2 cellular contexts compared by ENCODE assay signal in genomic region chr11:3406223-3406875, GRCh38.
A peak's percentile ranks its signal among the peaks of the same experiment; 100 is the strongest.
TF ChIP-seq lines count a peak whose summit lies in the region.

No MANE protein-coding gene starts in this region.

TF ChIP-seq in K562, 482 proteins besides CTCF, POLR2A, EP300 and RAD21:
- TF ChIP-seq POLR2G (IDR thresholded peaks at IDR 0.05; ENCODE audit: low read depth, low read length), result peak; percentile 45; the same call in 1 of the 2 replicates
- TF ChIP-seq RBFOX2 (IDR thresholded peaks at IDR 0.05; ENCODE audit: low read depth, low read length), result peak; percentile 40; the same call in 1 of the 2 replicates

TF ChIP-seq in HepG2, 621 proteins besides CTCF, POLR2A, EP300 and RAD21:
- TF ChIP-seq UBTF (CRISPR knock-in tag; IDR thresholded peaks at IDR 0.05) (peak; percentile 36; the same call in 1 of the 2 replicates), ZNF687 (CRISPR knock-in tag; IDR thresholded peaks at IDR 0.05) (peak; percentile 42), ZFX (CRISPR knock-in tag; IDR thresholded peaks at IDR 0.05; ENCODE audit: low read depth) (peak; percentile 23; the same call in 1 of the 2 replicates)
